1 cellular context compared by ENCODE assay signal in genomic region chr5:109688647-109688998, GRCh38.
TF ChIP-seq lines count a peak whose summit lies in the region.

No MANE protein-coding gene starts in this region.

TF ChIP-seq in WTC11, 78 proteins besides CTCF, POLR2A, EP300 and RAD21 (continued from another document):
- TF ChIP-seq TCF7 (CRISPR knock-in tag; IDR thresholded peaks at IDR 0.05; ENCODE audit: low read depth) = no peak
